Comparison of ENCODE assay signal across 17 cellular contexts in the genomic region with DNA sequence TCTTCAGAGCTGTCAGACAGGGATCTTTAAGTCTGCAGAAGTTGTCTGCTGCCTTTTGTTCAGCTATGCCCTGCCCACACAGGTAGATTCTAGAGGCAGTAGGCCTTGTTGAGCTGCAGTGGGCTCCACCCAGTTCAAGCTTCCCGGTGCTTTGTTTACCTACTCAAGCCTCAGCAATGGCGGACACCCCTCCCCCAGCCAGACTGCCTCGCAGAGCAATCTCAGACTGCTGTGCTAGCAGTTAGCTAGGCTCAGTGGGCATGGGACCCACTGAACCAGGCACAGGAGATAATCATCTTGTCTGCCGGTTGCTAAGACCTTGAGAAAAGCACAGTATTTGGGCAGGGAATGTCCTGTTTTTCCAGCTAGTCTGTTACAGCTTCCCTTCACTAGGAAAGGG. TPM values are rescaled to one million over a fixed set of nuclear protein-coding genes. Genes with fewer than 3 reads are reported as not detected.
"Had no signal": no experiment of that assay in that cellular context is flagged by ENCODE, and none has a peak within 500 bp of the region (broad histone marks: within the 10 kb centered on the region; RNA-seq: fewer than 3 reads in every experiment).

No MANE protein-coding gene starts in this region.

RNA-seq across cellular contexts. Expression of gene FDCSP, which starts 13.2 kb away (rescaled TPM):
- total RNA-seq: activated B cell treated with CpG ODN at 0.5 μM for 24 hours; activated CD4-positive, alpha-beta memory T cell treated with anti-CD3 and anti-CD28 coated beads for 36 hours; activated CD4-positive, alpha-beta T cell treated with anti-CD3 and anti-CD28 coated beads, Interleukin-2, amount 10 ng/mL, durations not matched to agents 24 days and 14 days; activated CD8-positive, alpha-beta memory T cell treated with anti-CD3 and anti-CD28 coated beads for 36 hours; activated CD8-positive, alpha-beta T cell treated with anti-CD3 and anti-CD28 coated beads for 36 hours; activated naive CD4-positive, alpha-beta T cell treated with anti-CD3 and anti-CD28 coated beads for 36 hours; activated naive CD4-positive, alpha-beta T cell treated with anti-CD3 and anti-CD28 coated beads, Interleukin-2, amount 50 U/mL, for 72 hours; activated naive CD8-positive, alpha-beta T cell treated with anti-CD3 and anti-CD28 coated beads for 36 hours; activated T-cell treated with anti-CD3 and anti-CD28 coated beads, Interleukin-2, amount 50 U/mL, for 4 hours; activated T-cell treated with anti-CD3 and anti-CD28 coated beads, Interleukin-2, amount 50 U/mL, for 72 hours; activated T-helper 1 cell treated with anti-CD3 and anti-CD28 coated beads, Interleukin-12 subunit alpha, Interleukin-12 subunit beta, Interleukin-2, Interleukin-4 antibody, amounts not matched to agents 30 ng/mL and 10 ng/mL and 1 ng/mL, durations not matched to agents 14 hours and 24 hours and 36 hours; activated T-helper 17 cell treated with anti-CD3 and anti-CD28 coated beads, Interleukin-2, amount 50 U/mL, for 72 hours; adrenal gland; aorta; astrocyte; bronchial epithelial cell; cardiac muscle cell had no signal
- polyA plus RNA-seq: aorta, cardiac muscle cell had no signal

RNA-seq across cellular contexts. Expression of gene ODAM, which starts 17.2 kb away (rescaled TPM):
- total RNA-seq: activated B cell treated with CpG ODN at 0.5 μM for 24 hours; activated CD4-positive, alpha-beta memory T cell treated with anti-CD3 and anti-CD28 coated beads for 36 hours; activated CD4-positive, alpha-beta T cell treated with anti-CD3 and anti-CD28 coated beads, Interleukin-2, amount 10 ng/mL, durations not matched to agents 24 days and 14 days; activated CD8-positive, alpha-beta memory T cell treated with anti-CD3 and anti-CD28 coated beads for 36 hours; activated CD8-positive, alpha-beta T cell treated with anti-CD3 and anti-CD28 coated beads for 36 hours; activated naive CD4-positive, alpha-beta T cell treated with anti-CD3 and anti-CD28 coated beads for 36 hours; activated naive CD4-positive, alpha-beta T cell treated with anti-CD3 and anti-CD28 coated beads, Interleukin-2, amount 50 U/mL, for 72 hours; activated naive CD8-positive, alpha-beta T cell treated with anti-CD3 and anti-CD28 coated beads for 36 hours; activated T-cell treated with anti-CD3 and anti-CD28 coated beads, Interleukin-2, amount 50 U/mL, for 4 hours; activated T-cell treated with anti-CD3 and anti-CD28 coated beads, Interleukin-2, amount 50 U/mL, for 72 hours; activated T-helper 1 cell treated with anti-CD3 and anti-CD28 coated beads, Interleukin-12 subunit alpha, Interleukin-12 subunit beta, Interleukin-2, Interleukin-4 antibody, amounts not matched to agents 30 ng/mL and 10 ng/mL and 1 ng/mL, durations not matched to agents 14 hours and 24 hours and 36 hours; activated T-helper 17 cell treated with anti-CD3 and anti-CD28 coated beads, Interleukin-2, amount 50 U/mL, for 72 hours; aorta; astrocyte; bronchial epithelial cell had no signal
- polyA plus RNA-seq: aorta had no signal

RNA-seq across cellular contexts. Expression of gene CSN3, which starts 29.6 kb away (rescaled TPM):
- total RNA-seq: activated B cell treated with CpG ODN at 0.5 μM for 24 hours; activated CD4-positive, alpha-beta memory T cell treated with anti-CD3 and anti-CD28 coated beads for 36 hours; activated CD4-positive, alpha-beta T cell treated with anti-CD3 and anti-CD28 coated beads, Interleukin-2, amount 10 ng/mL, durations not matched to agents 24 days and 14 days; activated CD8-positive, alpha-beta memory T cell treated with anti-CD3 and anti-CD28 coated beads for 36 hours; activated CD8-positive, alpha-beta T cell treated with anti-CD3 and anti-CD28 coated beads for 36 hours; activated naive CD4-positive, alpha-beta T cell treated with anti-CD3 and anti-CD28 coated beads for 36 hours; activated naive CD4-positive, alpha-beta T cell treated with anti-CD3 and anti-CD28 coated beads, Interleukin-2, amount 50 U/mL, for 72 hours; activated naive CD8-positive, alpha-beta T cell treated with anti-CD3 and anti-CD28 coated beads for 36 hours; activated T-cell treated with anti-CD3 and anti-CD28 coated beads, Interleukin-2, amount 50 U/mL, for 4 hours; activated T-cell treated with anti-CD3 and anti-CD28 coated beads, Interleukin-2, amount 50 U/mL, for 72 hours; activated T-helper 1 cell treated with anti-CD3 and anti-CD28 coated beads, Interleukin-12 subunit alpha, Interleukin-12 subunit beta, Interleukin-2, Interleukin-4 antibody, amounts not matched to agents 30 ng/mL and 10 ng/mL and 1 ng/mL, durations not matched to agents 14 hours and 24 hours and 36 hours; activated T-helper 17 cell treated with anti-CD3 and anti-CD28 coated beads, Interleukin-2, amount 50 U/mL, for 72 hours; adrenal gland; aorta; astrocyte; bronchial epithelial cell; cardiac muscle cell had no signal
- polyA plus RNA-seq: adrenal gland, aorta, cardiac muscle cell had no signal

RNA-seq across cellular contexts. Expression of gene PRR27, which starts 58.7 kb away (rescaled TPM):
- total RNA-seq: activated B cell treated with CpG ODN at 0.5 μM for 24 hours; activated CD4-positive, alpha-beta memory T cell treated with anti-CD3 and anti-CD28 coated beads for 36 hours; activated CD4-positive, alpha-beta T cell treated with anti-CD3 and anti-CD28 coated beads, Interleukin-2, amount 10 ng/mL, durations not matched to agents 24 days and 14 days; activated CD8-positive, alpha-beta memory T cell treated with anti-CD3 and anti-CD28 coated beads for 36 hours; activated CD8-positive, alpha-beta T cell treated with anti-CD3 and anti-CD28 coated beads for 36 hours; activated naive CD4-positive, alpha-beta T cell treated with anti-CD3 and anti-CD28 coated beads for 36 hours; activated naive CD4-positive, alpha-beta T cell treated with anti-CD3 and anti-CD28 coated beads, Interleukin-2, amount 50 U/mL, for 72 hours; activated naive CD8-positive, alpha-beta T cell treated with anti-CD3 and anti-CD28 coated beads for 36 hours; activated T-cell treated with anti-CD3 and anti-CD28 coated beads, Interleukin-2, amount 50 U/mL, for 4 hours; activated T-cell treated with anti-CD3 and anti-CD28 coated beads, Interleukin-2, amount 50 U/mL, for 72 hours; activated T-helper 1 cell treated with anti-CD3 and anti-CD28 coated beads, Interleukin-12 subunit alpha, Interleukin-12 subunit beta, Interleukin-2, Interleukin-4 antibody, amounts not matched to agents 30 ng/mL and 10 ng/mL and 1 ng/mL, durations not matched to agents 14 hours and 24 hours and 36 hours; activated T-helper 17 cell treated with anti-CD3 and anti-CD28 coated beads, Interleukin-2, amount 50 U/mL, for 72 hours; adrenal gland; aorta; astrocyte; bronchial epithelial cell; cardiac muscle cell had no signal
- polyA plus RNA-seq: adrenal gland, aorta, cardiac muscle cell had no signal
